Comparison of ENCODE assay signal across 1 cellular context in the genomic region with DNA sequence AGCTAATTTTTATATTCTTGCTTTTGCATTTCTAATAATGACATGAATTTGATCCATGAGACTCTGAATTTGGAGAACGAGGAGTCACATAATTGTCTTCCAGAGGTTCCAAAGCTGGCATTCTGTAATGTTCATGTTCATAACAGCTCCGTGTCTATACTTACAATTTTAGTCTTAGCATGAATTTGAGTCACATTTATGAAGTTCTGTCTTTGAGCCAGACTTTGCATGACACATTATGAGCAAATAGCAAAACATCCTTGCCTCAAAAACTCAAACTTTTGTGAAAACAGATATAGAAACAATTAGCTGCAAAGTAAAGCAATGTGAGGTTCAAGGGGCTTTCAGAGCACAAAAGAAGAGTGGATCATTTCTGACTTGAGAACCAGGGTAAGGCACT.
TF ChIP-seq lines count a peak whose summit lies in the region.

No MANE protein-coding gene starts in this region.

TF ChIP-seq in SK-N-SH, 30 proteins besides CTCF, POLR2A, EP300 and RAD21 (continued from another document):
- TF ChIP-seq, protein P1, sequence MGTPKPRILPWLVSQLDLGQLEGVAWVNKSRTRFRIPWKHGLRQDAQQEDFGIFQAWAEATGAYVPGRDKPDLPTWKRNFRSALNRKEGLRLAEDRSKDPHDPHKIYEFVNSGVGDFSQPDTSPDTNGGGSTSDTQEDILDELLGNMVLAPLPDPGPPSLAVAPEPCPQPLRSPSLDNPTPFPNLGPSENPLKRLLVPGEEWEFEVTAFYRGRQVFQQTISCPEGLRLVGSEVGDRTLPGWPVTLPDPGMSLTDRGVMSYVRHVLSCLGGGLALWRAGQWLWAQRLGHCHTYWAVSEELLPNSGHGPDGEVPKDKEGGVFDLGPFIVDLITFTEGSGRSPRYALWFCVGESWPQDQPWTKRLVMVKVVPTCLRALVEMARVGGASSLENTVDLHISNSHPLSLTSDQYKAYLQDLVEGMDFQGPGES (IDR thresholded peaks at IDR 0.05; ENCODE audit: low read depth, low read length) = no peak
- TF ChIP-seq RCOR1 (IDR thresholded peaks at IDR 0.05; ENCODE audit: low read length) (no peak), ELF1 (IDR thresholded peaks at IDR 0.05) (no peak), FOXM1 (IDR thresholded peaks at IDR 0.05; ENCODE audit: low read depth) (no peak), MXI1 (IDR thresholded peaks at IDR 0.05; ENCODE audit: low read depth, low read length) (no peak), CHD2 (IDR thresholded peaks at IDR 0.05; ENCODE audit: low read length, partially characterized antibody) (no peak), YY1 (IDR thresholded peaks at IDR 0.05; ENCODE audit: low read depth) (no peak), EZH2phosphoT487 (IDR thresholded peaks at IDR 0.05; ENCODE audit: borderline replicate concordance, low read depth) (no peak), RXRA (IDR thresholded peaks at IDR 0.05; ENCODE audit: borderline replicate concordance, low read depth) (no peak), FOSL2 (IDR thresholded peaks at IDR 0.05; ENCODE audit: borderline replicate concordance, low read depth) (peak; percentile 81; the same call in 1 of the 2 replicates), TEAD4 (IDR thresholded peaks at IDR 0.05; ENCODE audit: borderline replicate concordance, insufficient read depth) (0 out of 2 replicates have a peak, but pooled peaks have one; percentile 16), NRF1 (IDR thresholded peaks at IDR 0.05; ENCODE audit: low read depth, low read length) (no peak), GATA2 (CRISPR knock-in tag; IDR thresholded peaks at IDR 0.05) (no peak), SMC3 (IDR thresholded peaks at IDR 0.05; ENCODE audit: low read depth, low read length) (no peak), FOXJ3 (CRISPR knock-in tag; IDR thresholded peaks at IDR 0.05) (no peak), GABPA (IDR thresholded peaks at IDR 0.05; ENCODE audit: low read depth) (no peak), SIN3A (IDR thresholded peaks at IDR 0.05; ENCODE audit: borderline replicate concordance, low read depth, low read length) (no peak), NFIC (IDR thresholded peaks at IDR 0.05; ENCODE audit: borderline replicate concordance) (peak; percentile 64; the same call in 1 of the 2 replicates)
- TF ChIP-seq, protein P2, sequence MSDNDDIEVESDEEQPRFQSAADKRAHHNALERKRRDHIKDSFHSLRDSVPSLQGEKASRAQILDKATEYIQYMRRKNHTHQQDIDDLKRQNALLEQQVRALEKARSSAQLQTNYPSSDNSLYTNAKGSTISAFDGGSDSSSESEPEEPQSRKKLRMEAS (IDR thresholded peaks at IDR 0.05; ENCODE audit: low read depth) = 0 out of 2 replicates have a peak, but pooled peaks have one; percentile 31
- TF ChIP-seq, protein P3, sequence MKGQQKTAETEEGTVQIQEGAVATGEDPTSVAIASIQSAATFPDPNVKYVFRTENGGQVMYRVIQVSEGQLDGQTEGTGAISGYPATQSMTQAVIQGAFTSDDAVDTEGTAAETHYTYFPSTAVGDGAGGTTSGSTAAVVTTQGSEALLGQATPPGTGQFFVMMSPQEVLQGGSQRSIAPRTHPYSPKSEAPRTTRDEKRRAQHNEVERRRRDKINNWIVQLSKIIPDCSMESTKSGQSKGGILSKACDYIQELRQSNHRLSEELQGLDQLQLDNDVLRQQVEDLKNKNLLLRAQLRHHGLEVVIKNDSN (IDR thresholded peaks at IDR 0.05; ENCODE audit: borderline replicate concordance, low read depth) = no peak
- TF ChIP-seq, protein P4, sequence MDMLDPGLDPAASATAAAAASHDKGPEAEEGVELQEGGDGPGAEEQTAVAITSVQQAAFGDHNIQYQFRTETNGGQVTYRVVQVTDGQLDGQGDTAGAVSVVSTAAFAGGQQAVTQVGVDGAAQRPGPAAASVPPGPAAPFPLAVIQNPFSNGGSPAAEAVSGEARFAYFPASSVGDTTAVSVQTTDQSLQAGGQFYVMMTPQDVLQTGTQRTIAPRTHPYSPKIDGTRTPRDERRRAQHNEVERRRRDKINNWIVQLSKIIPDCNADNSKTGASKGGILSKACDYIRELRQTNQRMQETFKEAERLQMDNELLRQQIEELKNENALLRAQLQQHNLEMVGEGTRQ (IDR thresholded peaks at IDR 0.05; ENCODE audit: borderline replicate concordance, low read depth, low read length) = no peak
- TF ChIP-seq, protein P5, sequence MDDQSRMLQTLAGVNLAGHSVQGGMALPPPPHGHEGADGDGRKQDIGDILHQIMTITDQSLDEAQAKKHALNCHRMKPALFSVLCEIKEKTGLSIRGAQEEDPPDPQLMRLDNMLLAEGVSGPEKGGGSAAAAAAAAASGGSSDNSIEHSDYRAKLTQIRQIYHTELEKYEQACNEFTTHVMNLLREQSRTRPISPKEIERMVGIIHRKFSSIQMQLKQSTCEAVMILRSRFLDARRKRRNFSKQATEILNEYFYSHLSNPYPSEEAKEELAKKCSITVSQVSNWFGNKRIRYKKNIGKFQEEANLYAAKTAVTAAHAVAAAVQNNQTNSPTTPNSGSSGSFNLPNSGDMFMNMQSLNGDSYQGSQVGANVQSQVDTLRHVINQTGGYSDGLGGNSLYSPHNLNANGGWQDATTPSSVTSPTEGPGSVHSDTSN (IDR thresholded peaks at IDR 0.05) = peak; percentile 21; the same call in 1 of the 2 replicates
TF ChIP-seq in SK-N-SH: peak in this region for 10.
